ENCODE assay signal across 22 cellular contexts in genomic region chr9:106716820-106717219, GRCh38.
"Had no signal": no experiment of that assay in that cellular context is flagged by ENCODE, and none has a peak within 500 bp of the region (broad histone marks: within the 10 kb centered on the region; RNA-seq: fewer than 3 reads in every experiment).

No MANE protein-coding gene starts in this region.

- H3K27ac Mint-ChIP-seq: activated CD4-positive, alpha-beta memory T cell treated with anti-CD3 and anti-CD28 coated beads, Interleukin-2, amount 10 ng/mL, durations not matched to agents 7 days and 5 days; activated CD4-positive, alpha-beta T cell treated with anti-CD3 and anti-CD28 coated beads, Interleukin-2, amount 10 ng/mL, durations not matched to agents 24 days and 14 days; activated naive CD4-positive, alpha-beta T cell treated with anti-CD3 and anti-CD28 coated beads, Interleukin-2, amount 50 U/mL, for 24 hours; activated T-helper 1 cell treated with anti-CD3 and anti-CD28 coated beads, Interleukin-12 subunit alpha, Interleukin-12 subunit beta, Interleukin-2, Interleukin-4 antibody, amounts not matched to agents 30 ng/mL and 10 ng/mL and 1 ng/mL, durations not matched to agents 14 hours and 24 hours and 36 hours; dendritic cell treated with granulocyte-macrophage colony-stimulating factor and Interleukin-4, amounts not matched to agents 40 ng/mL and 50 ng/mL, for 4 days; effector memory CD8-positive, alpha-beta T cell; naive thymus-derived CD8-positive, alpha-beta T cell; progenitor cell of endocrine pancreas; stimulated activated effector memory CD8-positive, alpha-beta T cell treated with anti-CD3 and anti-CD28 coated beads, Interleukin-12 subunit alpha, Interleukin-12 subunit beta, amount 100 ng/mL, for 72 hours; stimulated activated naive CD8-positive, alpha-beta T cell treated with anti-CD3 and anti-CD28 coated beads, Interleukin-15, amount 100 ng/mL, for 72 hours; T-cell; T-helper 2 cell treated with Interferon-gamma antibody and Interleukin-4, amounts not matched to agents 5 μg/mL and 100 μg/mL, for 36 hours had no signal

- H3K4me1 Mint-ChIP-seq: activated CD4-positive, alpha-beta memory T cell treated with anti-CD3 and anti-CD28 coated beads, Interleukin-2, amount 10 ng/mL, durations not matched to agents 7 days and 5 days; activated CD4-positive, alpha-beta T cell treated with anti-CD3 and anti-CD28 coated beads, Interleukin-2, amount 10 ng/mL, durations not matched to agents 24 days and 14 days; activated naive CD4-positive, alpha-beta T cell treated with anti-CD3 and anti-CD28 coated beads, Interleukin-2, amount 50 U/mL, for 24 hours; naive thymus-derived CD8-positive, alpha-beta T cell; stimulated activated effector memory CD8-positive, alpha-beta T cell treated with anti-CD3 and anti-CD28 coated beads, Interleukin-12 subunit alpha, Interleukin-12 subunit beta, amount 100 ng/mL, for 72 hours; stimulated activated naive CD8-positive, alpha-beta T cell treated with anti-CD3 and anti-CD28 coated beads, Interleukin-15, amount 100 ng/mL, for 72 hours; T-cell had no signal

- H3K9me3 Mint-ChIP-seq: activated T-helper 1 cell treated with anti-CD3 and anti-CD28 coated beads, Interleukin-12 subunit alpha, Interleukin-12 subunit beta, Interleukin-2, Interleukin-4 antibody, amounts not matched to agents 30 ng/mL and 10 ng/mL and 1 ng/mL, durations not matched to agents 14 hours and 24 hours and 36 hours; dendritic cell treated with granulocyte-macrophage colony-stimulating factor and Interleukin-4, amounts not matched to agents 40 ng/mL and 50 ng/mL, for 4 days; T-helper 2 cell treated with Interferon-gamma antibody and Interleukin-4, amounts not matched to agents 5 μg/mL and 100 μg/mL, for 36 hours had no signal

- H3K27me3 Mint-ChIP-seq: activated CD4-positive, alpha-beta memory T cell treated with anti-CD3 and anti-CD28 coated beads, Interleukin-2, amount 10 ng/mL, durations not matched to agents 7 days and 5 days; activated CD4-positive, alpha-beta T cell treated with anti-CD3 and anti-CD28 coated beads, Interleukin-2, amount 10 ng/mL, durations not matched to agents 24 days and 14 days; activated naive CD4-positive, alpha-beta T cell treated with anti-CD3 and anti-CD28 coated beads, Interleukin-2, amount 50 U/mL, for 24 hours; dendritic cell treated with granulocyte-macrophage colony-stimulating factor and Interleukin-4, amounts not matched to agents 40 ng/mL and 50 ng/mL, for 4 days; effector memory CD8-positive, alpha-beta T cell; progenitor cell of endocrine pancreas; stimulated activated naive CD8-positive, alpha-beta T cell treated with anti-CD3 and anti-CD28 coated beads, Interleukin-15, amount 100 ng/mL, for 72 hours; T-cell had no signal

- H3K4me3 ChIP-seq: body of pancreas, esophagus muscularis mucosa, heart right ventricle, left lung, lung, tibial nerve had no signal

- H3K4me1 ChIP-seq: body of pancreas, left lung had no signal

- H3K4me3 Mint-ChIP-seq: activated CD4-positive, alpha-beta memory T cell treated with anti-CD3 and anti-CD28 coated beads, Interleukin-2, amount 10 ng/mL, durations not matched to agents 7 days and 5 days; activated CD4-positive, alpha-beta T cell treated with anti-CD3 and anti-CD28 coated beads, Interleukin-2, amount 10 ng/mL, durations not matched to agents 24 days and 14 days; activated naive CD4-positive, alpha-beta T cell treated with anti-CD3 and anti-CD28 coated beads, Interleukin-2, amount 50 U/mL, for 24 hours; activated T-helper 1 cell treated with anti-CD3 and anti-CD28 coated beads, Interleukin-12 subunit alpha, Interleukin-12 subunit beta, Interleukin-2, Interleukin-4 antibody, amounts not matched to agents 30 ng/mL and 10 ng/mL and 1 ng/mL, durations not matched to agents 14 hours and 24 hours and 36 hours; dendritic cell treated with granulocyte-macrophage colony-stimulating factor and Interleukin-4, amounts not matched to agents 40 ng/mL and 50 ng/mL, for 4 days; effector memory CD8-positive, alpha-beta T cell; naive thymus-derived CD8-positive, alpha-beta T cell; stimulated activated effector memory CD8-positive, alpha-beta T cell treated with anti-CD3 and anti-CD28 coated beads, Interleukin-12 subunit alpha, Interleukin-12 subunit beta, amount 100 ng/mL, for 72 hours; stimulated activated naive CD8-positive, alpha-beta T cell treated with anti-CD3 and anti-CD28 coated beads, Interleukin-15, amount 100 ng/mL, for 72 hours; T-cell; T-helper 2 cell treated with Interferon-gamma antibody and Interleukin-4, amounts not matched to agents 5 μg/mL and 100 μg/mL, for 36 hours had no signal

- H3K27ac ChIP-seq: body of pancreas, esophagus muscularis mucosa, heart right ventricle, tibial nerve, VCaP had no signal

- H3K27me3 ChIP-seq: body of pancreas, esophagus muscularis mucosa, heart right ventricle, left lung, tibial nerve had no signal

- H3K36me3 ChIP-seq: esophagus muscularis mucosa, heart right ventricle, left lung, tibial nerve had no signal

- H3K36me3 Mint-ChIP-seq: activated naive CD4-positive, alpha-beta T cell treated with anti-CD3 and anti-CD28 coated beads, Interleukin-2, amount 50 U/mL, for 24 hours; naive thymus-derived CD8-positive, alpha-beta T cell; stimulated activated effector memory CD8-positive, alpha-beta T cell treated with anti-CD3 and anti-CD28 coated beads, Interleukin-12 subunit alpha, Interleukin-12 subunit beta, amount 100 ng/mL, for 72 hours; T-cell had no signal

- H3K9me3 ChIP-seq: body of pancreas, esophagus muscularis mucosa, heart right ventricle, left lung, tibial nerve had no signal

- DNase-seq: activated CD4-positive, alpha-beta memory T cell treated with anti-CD3 and anti-CD28 coated beads, Interleukin-2, amount 10 ng/mL, durations not matched to agents 7 days and 5 days; activated CD4-positive, alpha-beta T cell treated with anti-CD3 and anti-CD28 coated beads, Interleukin-2, amount 10 ng/mL, durations not matched to agents 24 days and 14 days; activated gamma-delta T cell; anterior cingulate cortex; body of pancreas; effector memory CD8-positive, alpha-beta T cell; heart right ventricle; left lung; naive thymus-derived CD8-positive, alpha-beta T cell; stimulated activated CD4-positive, alpha-beta T cell treated with anti-CD3 and anti-CD28 coated beads, Interleukin-2, amount 100 ng/mL, for 24 hours; stimulated activated naive CD8-positive, alpha-beta T cell treated with anti-CD3 and anti-CD28 coated beads, Interleukin-15, amount 100 ng/mL, for 72 hours; T-cell had no signal
